Comparison of ENCODE assay signal across 8 cellular contexts in the genomic region with DNA sequence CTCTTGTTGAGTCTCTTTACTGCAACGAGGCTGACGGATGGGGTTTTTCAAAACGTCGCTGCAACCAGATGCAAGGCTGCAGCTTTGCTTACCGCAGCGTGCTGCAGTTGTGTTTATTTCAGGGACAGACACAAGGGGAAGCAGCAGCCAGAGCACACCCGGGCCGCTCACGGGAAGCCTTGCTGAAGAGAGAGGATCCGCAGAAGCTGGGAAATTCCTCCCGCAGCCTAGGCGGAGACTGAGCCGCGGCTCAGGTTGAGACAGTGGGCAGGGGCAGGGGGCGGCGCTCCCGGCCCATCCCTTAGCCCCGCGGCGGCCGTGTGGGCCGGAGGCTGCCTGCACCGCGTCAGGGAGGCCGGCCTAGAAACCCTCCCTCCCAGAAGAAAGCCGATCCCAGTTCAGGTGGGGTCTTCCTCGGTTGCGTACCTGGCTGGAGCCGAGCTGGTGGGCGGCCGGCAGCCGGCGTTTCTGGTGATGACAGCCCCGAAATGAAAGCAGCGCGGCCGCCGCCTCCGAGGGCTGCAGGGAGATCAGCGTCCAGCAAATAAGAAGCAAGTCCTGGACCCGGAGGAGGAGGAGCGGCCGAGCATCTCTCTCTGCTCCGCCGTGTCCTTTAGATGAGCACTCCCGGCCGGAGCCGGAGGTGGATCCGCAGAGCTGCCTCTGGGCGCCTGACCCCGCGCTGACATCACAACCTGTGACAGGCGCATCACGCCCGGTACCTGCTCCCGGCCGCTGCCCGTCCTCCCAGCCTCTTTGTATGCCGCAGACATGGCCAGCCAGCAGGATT. TPM values are rescaled to one million over a fixed set of nuclear protein-coding genes. Genes with fewer than 3 reads are reported as not detected.
DNase-seq lines count a peak whose midpoint lies in the region; ATAC-seq and TF ChIP-seq lines count a peak whose summit lies in the region.

Gene FRY, plus strand, starts transcription at position 750 of the 790 bp plus-strand sequence. Its CDS starts 22 bp downstream, at position 772.

- H2BK20ac ChIP-seq in H9 (ENCODE audit: low read depth, low read length, poor library complexity, severe bottlenecking), result no peak within 1 kb of the TSS

- no peak within 1 kb of the TSS for H2AK5ac ChIP-seq in H9 (ENCODE audit: insufficient read length, low read length)

- peaks cover 4% of the 10 kb centered on the region for H3K23me2 ChIP-seq in H9 (ENCODE audit: insufficient read length, low read depth, low read length, poor library complexity, severe bottlenecking)

- no peak within 1 kb of the TSS for H2BK15ac ChIP-seq in H9 (ENCODE audit: low read depth, low read length)

- no peak within 1 kb of the TSS for H2BK12ac ChIP-seq in H9 (ENCODE audit: insufficient read length, low read depth, low read length)

- no peak within 1 kb of the TSS for H4K8ac ChIP-seq in H9 (replicated peaks; ENCODE audit: insufficient read length, low read depth, low read length)

- peaks cover 2% of the 10 kb centered on the region; the same call in 1 of the 2 replicates for H3K4me1 ChIP-seq in H9 (ENCODE audit: insufficient read depth, low read length)

- no peaks in the 10 kb centered on the region for H4K20me1 ChIP-seq in H9 (ENCODE audit: control insufficient read depth, insufficient read depth, insufficient read length)

- peak within 1 kb of the TSS; percentile 1; the same call in 1 of the 2 replicates for H3K14ac ChIP-seq in H9 (ENCODE audit: insufficient read depth, low read length)

- no peaks in the 10 kb centered on the region for H3K79me1 ChIP-seq in H9 (ENCODE audit: insufficient read depth, low read depth, low read length, poor library complexity, severe bottlenecking)

- no peak within 1 kb of the TSS for H4K91ac ChIP-seq in H9 (ENCODE audit: insufficient read length, low read depth, low read length)

- in situ Hi-C loops in astrocyte of the spinal cord (cut with HindIII; ENCODE audit: low sequenced_read_pairs), result no loop called here

- H3K23ac ChIP-seq in H9 (ENCODE audit: insufficient read length, low read depth, low read length), result no peak within 1 kb of the TSS

- no peaks in the 10 kb centered on the region for H3K36me3 Mint-ChIP-seq in H9 (ENCODE audit: insufficient read depth in 1 of 3, low read depth in 3 of 3)
- H3K36me3 Mint-ChIP-seq in T-helper 17 cell (ENCODE audit: low read depth), result peaks cover 2% of the 10 kb centered on the region

- no peak within 1 kb of the TSS for H2BK5ac ChIP-seq in H9 (ENCODE audit: insufficient read length, low read length)

- peak within 1 kb of the TSS; percentile 62 for H3K9ac ChIP-seq in H9 (ENCODE audit: extremely low read depth, insufficient read length, low read length)

- H3K56ac ChIP-seq in H9 (ENCODE audit: insufficient read length, low read depth, low read length), result no peak within 1 kb of the TSS

- H3K9me3 ChIP-seq in H9 (ENCODE audit: control insufficient read depth, low read depth, low read length), result no peaks in the 10 kb centered on the region
- no peaks in the 10 kb centered on the region for H3K9me3 ChIP-seq in MG63
- no peaks in the 10 kb centered on the region for H3K9me3 ChIP-seq in T-helper 17 cell (ENCODE audit: control insufficient read depth, low read length, poor library complexity, severe bottlenecking)

- no peak within 1 kb of the TSS for H2BK120ac ChIP-seq in H9 (ENCODE audit: low read depth, low read length, poor library complexity, severe bottlenecking)

- no peak within 1 kb of the TSS for H3T11ph ChIP-seq in H9 (ENCODE audit: low read length)

- WGBS in H9 (ENCODE audit: extremely low coverage, insufficient read length, low lambda C conversion rate), result no CpG with 5 or more reads among the region's 59 CpGs

- no peak within 1 kb of the TSS for H3K27ac ChIP-seq in H9 (ENCODE audit: insufficient read length, low read depth, low read length)

- no peak within 1 kb of the TSS for H2AFZ ChIP-seq in H9 (ENCODE audit: low read length)

- no peak within 1 kb of the TSS for H3K18ac ChIP-seq in H9 (ENCODE audit: insufficient read length, low read depth, low read length)

- TF ChIP-seq CTCF in H9 (conservative IDR thresholded peaks at IDR 0.05) (no peak), astrocyte of the spinal cord (IDR thresholded peaks at IDR 0.05; ENCODE audit: low read depth, low read length) (no peak)

- H3K36me3 ChIP-seq in MG63, result no peaks in the 10 kb centered on the region

- no peak within 1 kb of the TSS for H4K5ac ChIP-seq in H9 (ENCODE audit: insufficient read length, low read depth, low read length)

- H3K27me3 Mint-ChIP-seq in H9 (ENCODE audit: low read depth) (no peaks in the 10 kb centered on the region; the same call in 1 of the 2 replicates), T-helper 17 cell (no peaks in the 10 kb centered on the region)

- H3K79me2 ChIP-seq in H9 (ENCODE audit: insufficient read depth, low read length), result no peaks in the 10 kb centered on the region

- H3K4me1 Mint-ChIP-seq in H9 (peaks cover 50 to 60% of the 10 kb centered on the region in 2 experiments), T-helper 17 cell (peaks cover 41% of the 10 kb centered on the region)

- H3K27me3 ChIP-seq in H9 (ENCODE audit: insufficient read depth, low read length), result no peaks in the 10 kb centered on the region
- H3K27me3 ChIP-seq in MG63, result no peaks in the 10 kb centered on the region

- ATAC-seq in T-helper 17 cell, result peak; percentile 88

- H3K4me3 Mint-ChIP-seq in H9 (peak within 1 kb of the TSS; percentile 89 to 91), T-helper 17 cell (peak within 1 kb of the TSS; percentile 96)

- DNase-seq in GM04504 (ENCODE audit: low read depth) (peak; percentile 32), H9 (peak; percentile 90), MG63 (peak; percentile 60), T-helper 17 cell (peak; percentile 31 to 45 (median 39)), astrocyte of the spinal cord (ENCODE audit: low read depth, low spot score) (peak; percentile 55), hippocampal formation (lab: John Stamatoyannopoulos, UW) (peak; percentile 38 to 51), retina (peak; percentile 93), NCI-H2107 (lab: John Stamatoyannopoulos, UW) (no peak)

- H3K27ac Mint-ChIP-seq in H9 (peak within 1 kb of the TSS; percentile 94 to 97 (median 96)), T-helper 17 cell (peak within 1 kb of the TSS; percentile 96)

- peak within 1 kb of the TSS; percentile 63 for H3K4me3 ChIP-seq in MG63
- H3K4me3 ChIP-seq in astrocyte of the spinal cord (ENCODE audit: low read depth, low read length), result peak within 1 kb of the TSS; percentile 73

- peak within 1 kb of the TSS; percentile 83 for H3K4me2 ChIP-seq in H9 (ENCODE audit: insufficient read depth, insufficient read length, low read length)

- no peak within 1 kb of the TSS for H3K4ac ChIP-seq in H9 (ENCODE audit: low read depth, low read length)

- no peaks in the 10 kb centered on the region for H3K9me3 Mint-ChIP-seq in H9

RNA-seq across cellular contexts. Expression of gene FRY, which starts in this region (rescaled TPM):
- total RNA-seq in H9 (2021) (4.8 and 5.2 TPM in 2 replicates), T-helper 17 cell (10 to 100 TPM; 46.3 to 68.8 TPM)
- total RNA-seq in MG63 (2014; rRNA removed; shearing (Covaris generic); ENCODE audit: low replicate concordance), result 0.79 and 1.6 TPM in 2 replicates
